Comparison of ENCODE assay signal across 24 cellular contexts in genomic region chr14:37406095-37406494, GRCh38.
"Had no signal": no experiment of that assay in that cellular context is flagged by ENCODE, and none has a peak within 500 bp of the region (broad histone marks: within the 10 kb centered on the region; RNA-seq: fewer than 3 reads in every experiment).

No MANE protein-coding gene starts in this region.

- H3K36me3 Mint-ChIP-seq: mesothelial cell of epicardium; naive B cell; natural killer cell treated with Interleukin-12 subunit alpha and Interleukin-12 subunit beta and Interleukin-15 and Interleukin-18, amount 100 ng/mL, for 72 hours had no signal

- DNase-seq: cortex of kidney; effector memory CD8-positive, alpha-beta T cell; foreskin fibroblast; gastrocnemius medialis; head of caudate nucleus; mesenchymal stem cell; mucosa of descending colon; naive B cell; right lobe of liver; small intestine; stimulated activated CD4-positive, alpha-beta T cell treated with anti-CD3 and anti-CD28 coated beads, Interleukin-15, amount 100 ng/mL, for 24 hours; stimulated activated CD4-positive, alpha-beta T cell treated with anti-CD3 and anti-CD28 coated beads, Interleukin-2, amount 100 ng/mL, for 48 hours; stimulated activated naive CD4-positive, alpha-beta T cell; stimulated activated naive CD8-positive, alpha-beta T cell treated with anti-CD3 and anti-CD28 coated beads, Interleukin-15, amount 100 ng/mL, for 72 hours; trophoblast cell had no signal

- H3K4me1 Mint-ChIP-seq: naive B cell; stimulated activated naive CD8-positive, alpha-beta T cell treated with anti-CD3 and anti-CD28 coated beads, Interleukin-15, amount 100 ng/mL, for 72 hours had no signal

- H3K9me3 Mint-ChIP-seq: neural crest cell had no signal

- H3K79me2 ChIP-seq: parathyroid adenoma had no signal

- FAIRE-seq: keratinocyte had no signal

- H2AFZ ChIP-seq: parathyroid adenoma had no signal

- ATAC-seq: effector memory CD8-positive, alpha-beta T cell; gastrocnemius medialis; mucosa of descending colon; natural killer cell treated with Interleukin-12 subunit alpha and Interleukin-12 subunit beta and Interleukin-15 and Interleukin-18, amount 100 ng/mL, for 72 hours; stimulated activated naive CD8-positive, alpha-beta T cell treated with anti-CD3 and anti-CD28 coated beads, Interleukin-15, amount 100 ng/mL, for 72 hours had no signal

- H3K4me3 Mint-ChIP-seq: effector memory CD8-positive, alpha-beta T cell; mesothelial cell of epicardium; naive B cell; natural killer cell treated with Interleukin-12 subunit alpha and Interleukin-12 subunit beta and Interleukin-15 and Interleukin-18, amount 100 ng/mL, for 72 hours; neural crest cell; stimulated activated naive CD8-positive, alpha-beta T cell treated with anti-CD3 and anti-CD28 coated beads, Interleukin-15, amount 100 ng/mL, for 72 hours had no signal

- H3K9ac ChIP-seq: parathyroid adenoma had no signal

- H3K9me3 ChIP-seq: gastrocnemius medialis, mucosa of descending colon, right lobe of liver, suprapubic skin, vagina had no signal

- H3K4me3 ChIP-seq: gastrocnemius medialis, lung, mucosa of descending colon, right lobe of liver, suprapubic skin, vagina had no signal

- H3K27ac Mint-ChIP-seq: effector memory CD8-positive, alpha-beta T cell; mesothelial cell of epicardium; naive B cell; natural killer cell treated with Interleukin-12 subunit alpha and Interleukin-12 subunit beta and Interleukin-15 and Interleukin-18, amount 100 ng/mL, for 72 hours; progenitor cell of endocrine pancreas; stimulated activated naive CD8-positive, alpha-beta T cell treated with anti-CD3 and anti-CD28 coated beads, Interleukin-15, amount 100 ng/mL, for 72 hours had no signal

- H3K27ac ChIP-seq: gastrocnemius medialis, parathyroid adenoma, right lobe of liver, suprapubic skin, vagina had no signal

- H3K4me1 ChIP-seq: gastrocnemius medialis, parathyroid adenoma, right lobe of liver, suprapubic skin, vagina had no signal

- H3K36me3 ChIP-seq: gastrocnemius medialis, right lobe of liver, suprapubic skin, vagina had no signal

- H3K27me3 Mint-ChIP-seq: effector memory CD8-positive, alpha-beta T cell; naive B cell; natural killer cell treated with Interleukin-12 subunit alpha and Interleukin-12 subunit beta and Interleukin-15 and Interleukin-18, amount 100 ng/mL, for 72 hours; progenitor cell of endocrine pancreas; stimulated activated naive CD8-positive, alpha-beta T cell treated with anti-CD3 and anti-CD28 coated beads, Interleukin-15, amount 100 ng/mL, for 72 hours had no signal

- H3K27me3 ChIP-seq: gastrocnemius medialis, right lobe of liver, suprapubic skin, vagina had no signal
